Comparison of ENCODE assay signal across 21 cellular contexts in genomic region chr7:76185187-76185915, GRCh38. TPM values are rescaled to one million over a fixed set of nuclear protein-coding genes. Genes with fewer than 3 reads are reported as not detected.
DNase-seq lines count a peak whose midpoint lies in the region; ATAC-seq and TF ChIP-seq lines count a peak whose summit lies in the region.
"Had no signal": no experiment of that assay in that cellular context is flagged by ENCODE, and none has a peak within 500 bp of the region (broad histone marks: within the 10 kb centered on the region; RNA-seq: fewer than 3 reads in every experiment).

No MANE protein-coding gene starts in this region.

- DNase-seq in G401 (ENCODE audit: low spot score) (peak; percentile 79), NCI-H2227 treated with DMSO at 0.1 percent for 48 hours (lab: John Stamatoyannopoulos, UW) (peak; percentile 18), ecto neural progenitor cell (ENCODE audit: low spot score) (peak; percentile 60), UCSD-AML1 (lab: John Stamatoyannopoulos, UW; ENCODE audit: unreplicated experiment) (no peak), kidney tubule cell (ENCODE audit: low spot score) (no peak), GOT3 (lab: John Stamatoyannopoulos, UW) (no peak)
- DNase-seq: activated CD4-positive, alpha-beta T cell treated with anti-CD3 and anti-CD28 coated beads, Interleukin-2, amount 10 ng/mL, durations not matched to agents 24 days and 14 days; activated T-cell treated with anti-CD3 and anti-CD28 coated beads, Interleukin-2, amount 50 U/mL, for 48 hours; dermis blood vessel endothelial cell; KG1; left cardiac atrium; MM.1S; NCI-H1417 treated with DMSO at 0.1 percent for 48 hours; NCI-H526; right lobe of liver; stomach; tibial artery had no signal

- TF ChIP-seq CTCF in neural cell (IDR thresholded peaks at IDR 0.05; ENCODE audit: poor library complexity, severe bottlenecking) = no peak

- H3K27ac ChIP-seq in neural cell (ENCODE audit: low read length) = peak overlapping the region; percentile 81
- H3K27ac ChIP-seq: C4-2B, right lobe of liver, SJCRH30, stomach, tibial artery had no signal

- no peaks in the 10 kb centered on the region for H3F3A ChIP-seq in neural cell (ENCODE audit: insufficient read depth, low read length, poor library complexity, severe bottlenecking)

- no peaks in the 10 kb centered on the region for H3K27me3 ChIP-seq in neural cell (ENCODE audit: insufficient read depth, low read depth, low read length)
- H3K27me3 ChIP-seq: right lobe of liver, SJCRH30 had no signal

- no peaks in the 10 kb centered on the region for H3K9me3 ChIP-seq in neural cell (ENCODE audit: low read length)
- H3K9me3 ChIP-seq: right lobe of liver, SJCRH30, stomach, tibial artery had no signal

- no peak for TF ChIP-seq RAD21 in neural cell (conservative IDR thresholded peaks at IDR 0.05)

- H3K4me3 ChIP-seq in neural cell (ENCODE audit: low read length) = peak overlapping the region; percentile 25
- H3K4me3 ChIP-seq: right lobe of liver, SJCRH30, stomach, tibial artery had no signal

- no peak for ATAC-seq in GM21717 (IDR thresholded peaks at IDR 0.05; ENCODE audit: unreplicated experiment)
- ATAC-seq: left cardiac atrium, right lobe of liver had no signal

- no peaks in the 10 kb centered on the region for H3K79me2 ChIP-seq in neural cell (replicated peaks; ENCODE audit: insufficient read depth, low read length)

- in situ Hi-C loops in G401 (cut with HindIII; ENCODE audit: low sequenced_read_pairs) = no loop called here

- no peak overlapping the region for H3K4me2 ChIP-seq in neural cell (ENCODE audit: low read length)

- H3K9ac ChIP-seq in neural cell (ENCODE audit: low read length) = peak overlapping the region; percentile 63

- peak; percentile 42 for TF ChIP-seq EP300 in neural cell (conservative IDR thresholded peaks at IDR 0.05; ENCODE audit: poor library complexity, severe bottlenecking)

- no peaks in the 10 kb centered on the region for H4K20me1 ChIP-seq in neural cell (ENCODE audit: insufficient read depth)

- no peaks in the 10 kb centered on the region for H3K36me3 ChIP-seq in neural cell (ENCODE audit: insufficient read depth, low read length)
- H3K36me3 ChIP-seq: right lobe of liver, SJCRH30, stomach, tibial artery had no signal

- no peaks in the 10 kb centered on the region for H3K9me2 ChIP-seq in neural cell (ENCODE audit: insufficient read depth, low read length)

- H2AFZ ChIP-seq in neural cell (ENCODE audit: low read depth, low read length) = peak overlapping the region; percentile 71

TF ChIP-seq in neural cell, 6 proteins besides CTCF, POLR2A, EP300 and RAD21:
- TF ChIP-seq REST (IDR thresholded peaks at IDR 0.05; ENCODE audit: borderline replicate concordance) = no peak
- peak; percentile 62 for TF ChIP-seq TAF1 (IDR thresholded peaks at IDR 0.05; ENCODE audit: low read depth)
- TF ChIP-seq POLR2AphosphoS5 (IDR thresholded peaks at IDR 0.05) = no peak
- TF ChIP-seq EZH2 (IDR thresholded peaks at IDR 0.05; ENCODE audit: borderline replicate concordance, insufficient read depth, low read length, poor library complexity, severe bottlenecking) = no peak
TF ChIP-seq in neural cell: peak in this region for 1.

RNA-seq across cellular contexts. Expression of gene SRRM3, which starts 16.3 kb away (rescaled TPM):
- 5.8 and 8.5 TPM in 2 replicates for total RNA-seq in G401 (2014; rRNA removed; shearing (Covaris generic))
- 34.9 and 36.3 TPM in 2 replicates for polyA plus RNA-seq in neural cell
- polyA minus RNA-seq in neural cell = 29.2 and 37.9 TPM in 2 replicates

Comparison
In these comparisons a context has a peak if more than half of its experiments do, and no peak if none do; other contexts are left out.
1. DNase-seq: peak in G401 (single experiment), NCI-H2227 treated with DMSO at 0.1 percent for 48 hours (single experiment) and ecto neural progenitor cell (single experiment); none in UCSD-AML1 (single experiment), kidney tubule cell (single experiment) and GOT3 (single experiment).